ENCODE assay signal across 22 cellular contexts in genomic region chr6:33194431-33194979, GRCh38. TPM values are rescaled to one million over a fixed set of nuclear protein-coding genes. Genes with fewer than 3 reads are reported as not detected.
DNase-seq lines count a peak whose midpoint lies in the region; ATAC-seq, FAIRE-seq and TF ChIP-seq lines count a peak whose summit lies in the region.
"Had no signal": no experiment of that assay in that cellular context is flagged by ENCODE, and none has a peak within 500 bp of the region (broad histone marks: within the 10 kb centered on the region; RNA-seq: fewer than 3 reads in every experiment).

No MANE protein-coding gene starts in this region.

- WGBS in HepG2 (ENCODE audit: low lambda C conversion rate): 95% methylated on average over 8 of the region's 8 CpGs

- H3K27ac Mint-ChIP-seq in activated naive CD4-positive, alpha-beta T cell treated with anti-CD3 and anti-CD28 coated beads, Interleukin-2, amount 50 U/mL, for 24 hours: peak overlapping the region; percentile 63
- no peak overlapping the region for H3K27ac Mint-ChIP-seq in activated naive CD4-positive, alpha-beta T cell treated with anti-CD3 and anti-CD28 coated beads, Interleukin-2, amount 10 ng/mL, durations not matched to agents 7 days and 5 days
- no peak overlapping the region for H3K27ac Mint-ChIP-seq in WTC11
- H3K27ac Mint-ChIP-seq: HFFc6 had no signal

- no peak for DNase-seq in activated naive CD4-positive, alpha-beta T cell treated with anti-CD3 and anti-CD28 coated beads, Interleukin-2, amount 10 ng/mL, durations not matched to agents 7 days and 5 days
- DNase-seq in WTC11 (ENCODE audit: low spot score): no peak
- no peak for DNase-seq in HepG2 (ENCODE audit: low spot score)
- DNase-seq in left colon: no peak
- no peak for DNase-seq in SKM-1 (lab: John Stamatoyannopoulos, UW; ENCODE audit: unreplicated experiment)
- DNase-seq: 8988T; AML-193; Calu3; CD4-positive, CD25-positive, alpha-beta regulatory T cell; DMS153; DMS79 treated with DMSO at 0.1 percent for 48 hours; EL; HFFc6 had no signal

- no peak overlapping the region for H3K9ac ChIP-seq in HepG2 (ENCODE audit: insufficient read depth, low read depth, low read length)
- H3K9ac ChIP-seq: BLaER1 treated with 17β-estradiol and CSF1 and Interleukin-3, amounts not matched to agents 10 nM and 100 nM had no signal

- no peak overlapping the region for H3K4me2 ChIP-seq in HepG2 (ENCODE audit: low read depth, low read length)
- H3K4me2 ChIP-seq: BLaER1 treated with 17β-estradiol and CSF1 and Interleukin-3, amounts not matched to agents 10 nM and 100 nM had no signal

- peaks cover 16% of the 10 kb centered on the region for H4K20me1 ChIP-seq in HepG2 (ENCODE audit: insufficient read depth, low read length)

- H3K9me3 Mint-ChIP-seq in activated naive CD4-positive, alpha-beta T cell treated with anti-CD3 and anti-CD28 coated beads, Interleukin-2, amount 50 U/mL, for 24 hours: no peaks in the 10 kb centered on the region
- no peaks in the 10 kb centered on the region for H3K9me3 Mint-ChIP-seq in activated naive CD4-positive, alpha-beta T cell treated with anti-CD3 and anti-CD28 coated beads, Interleukin-2, amount 10 ng/mL, durations not matched to agents 7 days and 5 days
- no peaks in the 10 kb centered on the region for H3K9me3 Mint-ChIP-seq in WTC11
- H3K9me3 Mint-ChIP-seq: HFFc6 had no signal

- H3K36me3 Mint-ChIP-seq in activated naive CD4-positive, alpha-beta T cell treated with anti-CD3 and anti-CD28 coated beads, Interleukin-2, amount 50 U/mL, for 24 hours: peaks cover 4% of the 10 kb centered on the region
- peaks cover 44% of the 10 kb centered on the region for H3K36me3 Mint-ChIP-seq in activated naive CD4-positive, alpha-beta T cell treated with anti-CD3 and anti-CD28 coated beads, Interleukin-2, amount 10 ng/mL, durations not matched to agents 7 days and 5 days
- peaks cover 17% of the 10 kb centered on the region for H3K36me3 Mint-ChIP-seq in WTC11

- TF ChIP-seq EP300 in HepG2 (IDR thresholded peaks at IDR 0.05; ENCODE audit: low read depth in 2 of 2, low read length in 2 of 2) (no peak), HepG2 (CRISPR knock-in tag; IDR thresholded peaks at IDR 0.05; ENCODE audit: borderline replicate concordance) (no peak)

- H3K27me3 Mint-ChIP-seq in activated naive CD4-positive, alpha-beta T cell treated with anti-CD3 and anti-CD28 coated beads, Interleukin-2, amount 50 U/mL, for 24 hours: peaks cover 5% of the 10 kb centered on the region
- H3K27me3 Mint-ChIP-seq in activated naive CD4-positive, alpha-beta T cell treated with anti-CD3 and anti-CD28 coated beads, Interleukin-2, amount 10 ng/mL, durations not matched to agents 7 days and 5 days: peaks cover 43% of the 10 kb centered on the region
- peaks cover 23% of the 10 kb centered on the region for H3K27me3 Mint-ChIP-seq in WTC11 (ENCODE audit: low read depth)

- in situ Hi-C loops in HepG2 (cut with HindIII; ENCODE audit: extremely low pct_ligation_motif_present, low pct_unique_long_range_greater_than_20kb): no loop called here

- peaks cover 3% of the 10 kb centered on the region for H3K79me2 ChIP-seq in HepG2 (ENCODE audit: insufficient read depth, low read length)

- peaks cover 0 to 5% of the 10 kb centered on the region in 2 experiments; a peak in 1 of 5 replicates for H3K27me3 ChIP-seq in HepG2 (ENCODE audit: control insufficient read depth in 1 of 2, insufficient read depth in 2 of 2, low read length in 2 of 2)

- H2AFZ ChIP-seq in HepG2 (ENCODE audit: low read length): no peak overlapping the region

- no TSS peak for BruUV-seq in HepG2 (replicated peaks; lab: Mats Ljungman, UMichigan)

- POLR2A ChIA-PET in WTC11 (lab: Charles Lee) (interaction anchor here (1.4 kb wide), 1 partner anchor 223 kb away, joined by 4 read pairs; no protein-coding TSS in a partner anchor), HepG2 (lab: Yijun Ruan, JAX) (no interaction called here)

- ATAC-seq in WTC11 (no peak), HepG2 (no peak), left colon (no peak), esophagus mucosa (no peak)

- no peaks in the 10 kb centered on the region for H3K9me3 ChIP-seq in HepG2 (ENCODE audit: low read length)
- H3K9me3 ChIP-seq: BLaER1 treated with 17β-estradiol and CSF1 and Interleukin-3, amounts not matched to agents 10 nM and 100 nM; HAP-1 had no signal

- FAIRE-seq in HepG2 (lab: Jason Lieb, UNC): no peak
- FAIRE-seq: G401.6, GM12891, H1, HTR-8/SVneo had no signal

- TF ChIP-seq RAD21 in HepG2 (CRISPR knock-in tag; IDR thresholded peaks at IDR 0.05): no peak

- H3K4me3 Mint-ChIP-seq in activated naive CD4-positive, alpha-beta T cell treated with anti-CD3 and anti-CD28 coated beads, Interleukin-2, amount 50 U/mL, for 24 hours: no peak overlapping the region
- H3K4me3 Mint-ChIP-seq in activated naive CD4-positive, alpha-beta T cell treated with anti-CD3 and anti-CD28 coated beads, Interleukin-2, amount 10 ng/mL, durations not matched to agents 7 days and 5 days: no peak overlapping the region
- no peak overlapping the region for H3K4me3 Mint-ChIP-seq in WTC11
- H3K4me3 Mint-ChIP-seq: HFFc6 had no signal

- intact Hi-C loops in HepG2 (cut with micrococcal nuclease; ENCODE audit: unreplicated experiment) (no loop called here), left colon (cut with DNase I, micrococcal nuclease) (no loop called here)

- H3K27ac ChIP-seq in HepG2 (ENCODE audit: extremely low read length, insufficient read depth, low read length) (no peak overlapping the region), temporal lobe (ENCODE audit: low read depth, low read length) (peak overlapping the region; percentile 96)
- H3K27ac ChIP-seq: BLaER1 treated with 17β-estradiol and CSF1 and Interleukin-3, amounts not matched to agents 10 nM and 100 nM had no signal

- CTCF ChIA-PET in activated naive CD4-positive, alpha-beta T cell treated with anti-CD3 and anti-CD28 coated beads, Interleukin-2, amount 10 ng/mL, durations not matched to agents 7 days and 5 days (lab: Charles Lee): no interaction called here
- CTCF ChIA-PET in WTC11 (lab: Charles Lee) (interaction anchor here (1.6 to 1.9 kb wide), 3 partner anchors 22 to 194 kb away, joined by 3 to 10 read pairs (median 4); no protein-coding TSS in a partner anchor), HepG2 (lab: Yijun Ruan, JAX; ENCODE audit: low intra/inter-chr PET ratio, low total read pairs) (no interaction called here)

- no peak for TF ChIP-seq POLR2A in HepG2 (IDR thresholded peaks at IDR 0.05; ENCODE audit: insufficient read depth in 1 of 2, low read depth in 2 of 2, low read length in 2 of 2)

- H3K4me3 ChIP-seq in HepG2 (replicated peaks in 1 of 3; ENCODE audit: insufficient read depth in 1 of 3, low read depth in 2 of 3, low read length in 3 of 3): no peak overlapping the region
- H3K4me3 ChIP-seq: BLaER1 treated with 17β-estradiol and CSF1 and Interleukin-3, amounts not matched to agents 10 nM and 100 nM; HAP-1 had no signal

- peaks cover 19 to 34% of the 10 kb centered on the region in 2 experiments for H3K36me3 ChIP-seq in HepG2 (replicated peaks in 1 of 2; ENCODE audit: control insufficient read depth in 1 of 2, insufficient read depth in 2 of 2, low read length in 2 of 2)

- peaks cover 55% of the 10 kb centered on the region for H3K4me1 ChIP-seq in HepG2 (ENCODE audit: insufficient read depth, low read length)

- TF ChIP-seq CTCF in WTC11 (IDR thresholded peaks at IDR 0.05) (no peak), HepG2 (CRISPR knock-in tag; IDR thresholded peaks at IDR 0.05) (no peak)

- H3K4me1 Mint-ChIP-seq in activated naive CD4-positive, alpha-beta T cell treated with anti-CD3 and anti-CD28 coated beads, Interleukin-2, amount 50 U/mL, for 24 hours: peaks cover 45% of the 10 kb centered on the region
- peaks cover 39% of the 10 kb centered on the region for H3K4me1 Mint-ChIP-seq in activated naive CD4-positive, alpha-beta T cell treated with anti-CD3 and anti-CD28 coated beads, Interleukin-2, amount 10 ng/mL, durations not matched to agents 7 days and 5 days
- peaks cover 30% of the 10 kb centered on the region for H3K4me1 Mint-ChIP-seq in WTC11

RNA-seq across cellular contexts. Expression of gene COL11A2, which starts 2.2 kb away (rescaled TPM):
- total RNA-seq in WTC11 (2021) (3.0 to 4.4 TPM (median 3.7 TPM) in 3 replicates), HepG2 (2016; rRNA removed; fragmentation: Illumina TruSeq; extraction: Trizol) (0.29 and 0.55 TPM in 2 replicates), temporal lobe (1.2 TPM), left colon (under 1 TPM; 0.45 to 0.55 TPM), esophagus mucosa (0.32 TPM)
- total RNA-seq in HepG2 (2016; cell fraction: cytosol; rRNA removed; fragmentation: Illumina TruSeq; extraction: Trizol; ENCODE audit: low read depth): 0.10 TPM in 1 of 2 replicates, not detected in the other
- total RNA-seq in HepG2 (2016; cell fraction: insoluble cytoplasmic fraction; rRNA removed; fragmentation: Illumina TruSeq; extraction: Trizol): 0.12 and 0.67 TPM in 2 replicates
- total RNA-seq in HepG2 (2016; cell fraction: membrane; rRNA removed; fragmentation: Illumina TruSeq; extraction: Trizol): 0.45 TPM in 1 of 2 replicates, not detected in the other
- 1.0 and 1.1 TPM in 2 replicates for total RNA-seq in HepG2 (2016; cell fraction: nucleus; rRNA removed; fragmentation: Illumina TruSeq; extraction: Trizol)
- 0.55 and 0.73 TPM in 2 replicates for polyA plus RNA-seq in HepG2 (2011; rRNA removed)
- 0.13 and 0.18 TPM in 2 replicates for polyA plus RNA-seq in HepG2 (2011; cell fraction: cytosol; rRNA removed)
- 5.9 and 6.2 TPM in 2 replicates for polyA plus RNA-seq in HepG2 (2011; cell fraction: nucleus; rRNA removed)
- 0.97 and 1.9 TPM in 2 replicates for polyA plus RNA-seq in HepG2 (2012)
- 0.21 and 0.24 TPM in 2 replicates for polyA plus RNA-seq in HepG2 (2016; cell fraction: cytosol; fragmentation: Illumina TruSeq; extraction: Trizol; ENCODE audit: low read depth)
- polyA plus RNA-seq in HepG2 (2016; cell fraction: insoluble cytoplasmic fraction; fragmentation: Illumina TruSeq; extraction: Trizol; ENCODE audit: low read depth): 0.15 and 0.42 TPM in 2 replicates
- polyA plus RNA-seq in HepG2 (2016; cell fraction: membrane; fragmentation: Illumina TruSeq; extraction: Trizol; ENCODE audit: low read depth): 0.21 TPM in 2 replicates
- polyA plus RNA-seq in HepG2 (2016; cell fraction: nucleus; fragmentation: Illumina TruSeq; extraction: Trizol; ENCODE audit: insufficient read depth, low read depth): 3.7 and 4.5 TPM in 2 replicates
- polyA minus RNA-seq in HepG2 (2011; rRNA and poly(A)+ RNA removed; ENCODE audit: low replicate concordance): 0.20 and 1.1 TPM in 2 replicates
- 0.44 TPM in 1 of 2 replicates, not detected in the other for polyA minus RNA-seq in HepG2 (2011; cell fraction: cytosol; rRNA and poly(A)+ RNA removed)
- polyA minus RNA-seq in HepG2 (2011; cell fraction: nucleus; rRNA and poly(A)+ RNA removed): 0.52 and 0.75 TPM in 2 replicates

RNA-seq across cellular contexts. Expression of gene RXRB, which starts 6.0 kb away (rescaled TPM):
- total RNA-seq in WTC11 (2021) (21.5 to 24.5 TPM (median 23.3 TPM) in 3 replicates), HepG2 (2016; rRNA removed; fragmentation: Illumina TruSeq; extraction: Trizol) (21.2 and 26.7 TPM in 2 replicates), temporal lobe (20.7 TPM), left colon (10 to 100 TPM; 34.4 to 37.0 TPM), esophagus mucosa (19.6 TPM)
- 7.7 and 9.8 TPM in 2 replicates for total RNA-seq in HepG2 (2016; cell fraction: cytosol; rRNA removed; fragmentation: Illumina TruSeq; extraction: Trizol; ENCODE audit: low read depth)
- 20.4 and 25.8 TPM in 2 replicates for total RNA-seq in HepG2 (2016; cell fraction: insoluble cytoplasmic fraction; rRNA removed; fragmentation: Illumina TruSeq; extraction: Trizol)
- total RNA-seq in HepG2 (2016; cell fraction: membrane; rRNA removed; fragmentation: Illumina TruSeq; extraction: Trizol): 11.0 and 11.2 TPM in 2 replicates
- 24.9 and 30.1 TPM in 2 replicates for total RNA-seq in HepG2 (2016; cell fraction: nucleus; rRNA removed; fragmentation: Illumina TruSeq; extraction: Trizol)
- polyA plus RNA-seq in HepG2 (2011; rRNA removed): 55.7 and 62.8 TPM in 2 replicates
- polyA plus RNA-seq in HepG2 (2011; cell fraction: cytosol; rRNA removed): 21.7 and 25.1 TPM in 2 replicates
- polyA plus RNA-seq in HepG2 (2011; cell fraction: nucleus; rRNA removed): 251 and 306 TPM in 2 replicates
- polyA plus RNA-seq in HepG2 (2012): 33.2 and 34.8 TPM in 2 replicates
- 3.4 and 3.5 TPM in 2 replicates for polyA plus RNA-seq in HepG2 (2016; cell fraction: cytosol; fragmentation: Illumina TruSeq; extraction: Trizol; ENCODE audit: low read depth)
- 18.6 and 21.0 TPM in 2 replicates for polyA plus RNA-seq in HepG2 (2016; cell fraction: insoluble cytoplasmic fraction; fragmentation: Illumina TruSeq; extraction: Trizol; ENCODE audit: low read depth)
- polyA plus RNA-seq in HepG2 (2016; cell fraction: membrane; fragmentation: Illumina TruSeq; extraction: Trizol; ENCODE audit: low read depth): 8.2 and 8.4 TPM in 2 replicates
- 78.6 and 88.5 TPM in 2 replicates for polyA plus RNA-seq in HepG2 (2016; cell fraction: nucleus; fragmentation: Illumina TruSeq; extraction: Trizol; ENCODE audit: insufficient read depth, low read depth)
- 62.6 and 66.8 TPM in 2 replicates for polyA minus RNA-seq in HepG2 (2011; rRNA and poly(A)+ RNA removed; ENCODE audit: low replicate concordance)
- 16.9 and 17.9 TPM in 2 replicates for polyA minus RNA-seq in HepG2 (2011; cell fraction: cytosol; rRNA and poly(A)+ RNA removed)
- polyA minus RNA-seq in HepG2 (2011; cell fraction: nucleus; rRNA and poly(A)+ RNA removed): 41.4 and 51.2 TPM in 2 replicates

RNA-seq across cellular contexts. Expression of gene SLC39A7, which starts 6.2 kb away (rescaled TPM):
- total RNA-seq in WTC11 (2021) (131 to 163 TPM (median 134 TPM) in 3 replicates), HepG2 (2016; rRNA removed; fragmentation: Illumina TruSeq; extraction: Trizol) (127 and 229 TPM in 2 replicates), temporal lobe (38.4 TPM), left colon (100 to 1,000 TPM; 128 to 203 TPM), esophagus mucosa (31.1 TPM)
- 25.4 and 28.2 TPM in 2 replicates for total RNA-seq in HepG2 (2016; cell fraction: cytosol; rRNA removed; fragmentation: Illumina TruSeq; extraction: Trizol; ENCODE audit: low read depth)
- 117 and 245 TPM in 2 replicates for total RNA-seq in HepG2 (2016; cell fraction: insoluble cytoplasmic fraction; rRNA removed; fragmentation: Illumina TruSeq; extraction: Trizol)
- total RNA-seq in HepG2 (2016; cell fraction: membrane; rRNA removed; fragmentation: Illumina TruSeq; extraction: Trizol): 69.2 and 73.5 TPM in 2 replicates
- 168 and 183 TPM in 2 replicates for total RNA-seq in HepG2 (2016; cell fraction: nucleus; rRNA removed; fragmentation: Illumina TruSeq; extraction: Trizol)
- 142 and 181 TPM in 2 replicates for polyA plus RNA-seq in HepG2 (2011; rRNA removed)
- 156 and 173 TPM in 2 replicates for polyA plus RNA-seq in HepG2 (2011; cell fraction: cytosol; rRNA removed)
- 155 and 160 TPM in 2 replicates for polyA plus RNA-seq in HepG2 (2011; cell fraction: nucleus; rRNA removed)
- polyA plus RNA-seq in HepG2 (2012): 179 and 194 TPM in 2 replicates
- 25.6 and 28.5 TPM in 2 replicates for polyA plus RNA-seq in HepG2 (2016; cell fraction: cytosol; fragmentation: Illumina TruSeq; extraction: Trizol; ENCODE audit: low read depth)
- 134 and 143 TPM in 2 replicates for polyA plus RNA-seq in HepG2 (2016; cell fraction: insoluble cytoplasmic fraction; fragmentation: Illumina TruSeq; extraction: Trizol; ENCODE audit: low read depth)
- 52.6 and 58.2 TPM in 2 replicates for polyA plus RNA-seq in HepG2 (2016; cell fraction: membrane; fragmentation: Illumina TruSeq; extraction: Trizol; ENCODE audit: low read depth)
- 338 and 345 TPM in 2 replicates for polyA plus RNA-seq in HepG2 (2016; cell fraction: nucleus; fragmentation: Illumina TruSeq; extraction: Trizol; ENCODE audit: insufficient read depth, low read depth)
- polyA minus RNA-seq in HepG2 (2011; rRNA and poly(A)+ RNA removed; ENCODE audit: low replicate concordance): 85.7 and 161 TPM in 2 replicates
- polyA minus RNA-seq in HepG2 (2011; cell fraction: cytosol; rRNA and poly(A)+ RNA removed): 54.5 and 56.6 TPM in 2 replicates
- 68.1 and 69.5 TPM in 2 replicates for polyA minus RNA-seq in HepG2 (2011; cell fraction: nucleus; rRNA and poly(A)+ RNA removed)

RNA-seq across cellular contexts. Expression of gene HSD17B8, which starts 9.9 kb away (rescaled TPM):
- total RNA-seq in WTC11 (2021) (7.3 to 8.1 TPM (median 7.7 TPM) in 3 replicates), HepG2 (2016; rRNA removed; fragmentation: Illumina TruSeq; extraction: Trizol) (12.6 and 13.5 TPM in 2 replicates), temporal lobe (1.5 TPM), left colon (10 to 100 TPM; 22.4 to 23.7 TPM), esophagus mucosa (27.3 TPM)
- total RNA-seq in HepG2 (2016; cell fraction: cytosol; rRNA removed; fragmentation: Illumina TruSeq; extraction: Trizol; ENCODE audit: low read depth): 2.7 and 4.8 TPM in 2 replicates
- 13.4 and 15.0 TPM in 2 replicates for total RNA-seq in HepG2 (2016; cell fraction: insoluble cytoplasmic fraction; rRNA removed; fragmentation: Illumina TruSeq; extraction: Trizol)
- 5.0 TPM in 2 replicates for total RNA-seq in HepG2 (2016; cell fraction: membrane; rRNA removed; fragmentation: Illumina TruSeq; extraction: Trizol)
- total RNA-seq in HepG2 (2016; cell fraction: nucleus; rRNA removed; fragmentation: Illumina TruSeq; extraction: Trizol): 6.0 and 8.0 TPM in 2 replicates
- polyA plus RNA-seq in HepG2 (2011; rRNA removed): 20.1 and 21.6 TPM in 2 replicates
- 25.2 and 35.5 TPM in 2 replicates for polyA plus RNA-seq in HepG2 (2011; cell fraction: cytosol; rRNA removed)
- polyA plus RNA-seq in HepG2 (2011; cell fraction: nucleus; rRNA removed): 57.9 and 67.9 TPM in 2 replicates
- 10.8 and 13.9 TPM in 2 replicates for polyA plus RNA-seq in HepG2 (2012)
- 3.8 and 4.0 TPM in 2 replicates for polyA plus RNA-seq in HepG2 (2016; cell fraction: cytosol; fragmentation: Illumina TruSeq; extraction: Trizol; ENCODE audit: low read depth)
- polyA plus RNA-seq in HepG2 (2016; cell fraction: insoluble cytoplasmic fraction; fragmentation: Illumina TruSeq; extraction: Trizol; ENCODE audit: low read depth): 14.2 and 14.6 TPM in 2 replicates
- polyA plus RNA-seq in HepG2 (2016; cell fraction: membrane; fragmentation: Illumina TruSeq; extraction: Trizol; ENCODE audit: low read depth): 4.5 and 4.8 TPM in 2 replicates
- polyA plus RNA-seq in HepG2 (2016; cell fraction: nucleus; fragmentation: Illumina TruSeq; extraction: Trizol; ENCODE audit: insufficient read depth, low read depth): 12.8 and 15.0 TPM in 2 replicates
- 12.8 and 27.4 TPM in 2 replicates for polyA minus RNA-seq in HepG2 (2011; rRNA and poly(A)+ RNA removed; ENCODE audit: low replicate concordance)
- polyA minus RNA-seq in HepG2 (2011; cell fraction: cytosol; rRNA and poly(A)+ RNA removed): 4.9 and 5.1 TPM in 2 replicates
- 4.2 and 5.5 TPM in 2 replicates for polyA minus RNA-seq in HepG2 (2011; cell fraction: nucleus; rRNA and poly(A)+ RNA removed)

RNA-seq across cellular contexts. Expression of gene RING1, which starts 13.8 kb away (rescaled TPM):
- total RNA-seq in WTC11 (2021) (26.6 to 30.2 TPM (median 27.8 TPM) in 3 replicates), HepG2 (2016; rRNA removed; fragmentation: Illumina TruSeq; extraction: Trizol) (19.8 and 23.9 TPM in 2 replicates), temporal lobe (16.7 TPM), left colon (10 to 100 TPM; 27.4 to 29.7 TPM), esophagus mucosa (27.0 TPM)
- 10.0 and 10.7 TPM in 2 replicates for total RNA-seq in HepG2 (2016; cell fraction: cytosol; rRNA removed; fragmentation: Illumina TruSeq; extraction: Trizol; ENCODE audit: low read depth)
- total RNA-seq in HepG2 (2016; cell fraction: insoluble cytoplasmic fraction; rRNA removed; fragmentation: Illumina TruSeq; extraction: Trizol): 18.4 and 25.4 TPM in 2 replicates
- total RNA-seq in HepG2 (2016; cell fraction: membrane; rRNA removed; fragmentation: Illumina TruSeq; extraction: Trizol): 17.3 and 21.2 TPM in 2 replicates
- 12.2 and 16.1 TPM in 2 replicates for total RNA-seq in HepG2 (2016; cell fraction: nucleus; rRNA removed; fragmentation: Illumina TruSeq; extraction: Trizol)
- 33.6 and 42.9 TPM in 2 replicates for polyA plus RNA-seq in HepG2 (2011; rRNA removed)
- 23.2 and 29.0 TPM in 2 replicates for polyA plus RNA-seq in HepG2 (2011; cell fraction: cytosol; rRNA removed)
- polyA plus RNA-seq in HepG2 (2011; cell fraction: nucleus; rRNA removed): 93.0 and 104 TPM in 2 replicates
- polyA plus RNA-seq in HepG2 (2012): 32.2 and 34.6 TPM in 2 replicates
- polyA plus RNA-seq in HepG2 (2016; cell fraction: cytosol; fragmentation: Illumina TruSeq; extraction: Trizol; ENCODE audit: low read depth): 14.4 and 19.7 TPM in 2 replicates
- polyA plus RNA-seq in HepG2 (2016; cell fraction: insoluble cytoplasmic fraction; fragmentation: Illumina TruSeq; extraction: Trizol; ENCODE audit: low read depth): 31.5 and 40.1 TPM in 2 replicates
- polyA plus RNA-seq in HepG2 (2016; cell fraction: membrane; fragmentation: Illumina TruSeq; extraction: Trizol; ENCODE audit: low read depth): 23.8 and 28.0 TPM in 2 replicates
- 56.0 and 58.2 TPM in 2 replicates for polyA plus RNA-seq in HepG2 (2016; cell fraction: nucleus; fragmentation: Illumina TruSeq; extraction: Trizol; ENCODE audit: insufficient read depth, low read depth)
- 22.4 and 30.2 TPM in 2 replicates for polyA minus RNA-seq in HepG2 (2011; rRNA and poly(A)+ RNA removed; ENCODE audit: low replicate concordance)
- polyA minus RNA-seq in HepG2 (2011; cell fraction: cytosol; rRNA and poly(A)+ RNA removed): 10.9 and 13.5 TPM in 2 replicates
- polyA minus RNA-seq in HepG2 (2011; cell fraction: nucleus; rRNA and poly(A)+ RNA removed): 8.4 and 9.9 TPM in 2 replicates
